Comparison of ENCODE assay signal across 8 cellular contexts in the genomic region with DNA sequence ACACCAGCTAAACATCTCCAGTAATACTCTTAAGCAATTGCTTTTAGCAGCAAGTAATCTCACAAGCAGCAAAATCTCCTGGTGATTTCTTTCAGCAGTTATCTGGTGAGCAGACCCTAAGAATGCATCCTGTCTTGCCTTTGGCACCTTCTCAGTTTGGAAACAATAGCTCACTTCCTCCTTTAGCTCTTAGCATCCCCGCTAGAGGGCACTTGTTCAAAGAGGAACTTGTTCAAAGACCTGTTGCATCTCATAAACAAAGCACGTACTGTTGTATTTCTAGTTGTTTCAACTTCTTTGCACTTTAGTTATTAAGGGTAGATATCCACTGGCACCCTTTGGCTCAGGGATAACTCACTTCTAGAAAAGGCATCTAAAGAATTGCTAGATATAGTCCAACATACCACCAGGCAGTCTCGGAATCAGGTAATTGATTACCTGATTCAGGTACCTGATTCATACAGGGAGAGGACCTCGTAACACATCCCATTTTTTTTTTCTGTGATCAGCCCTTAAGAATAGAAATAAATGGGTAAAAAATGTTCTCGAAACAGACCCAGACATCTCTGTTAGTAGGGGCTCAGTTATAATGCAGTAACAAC.
DNase-seq lines count a peak whose midpoint lies in the region; ATAC-seq and TF ChIP-seq lines count a peak whose summit lies in the region.

No MANE protein-coding gene starts in this region.

- POLR2A ChIA-PET in SK-N-SH (lab: Yijun Ruan, JAX) = no interaction called here

- H3K4me3 ChIP-seq in SK-N-SH (ENCODE audit: low read depth in 2 of 2, low read length in 1 of 2) = no peak overlapping the region; a peak in 1 of 4 replicates

- no peak overlapping the region for H3K27ac ChIP-seq in SK-N-SH (ENCODE audit: low read depth in 2 of 2, low read length in 1 of 2)

- no peaks in the 10 kb centered on the region for H3K4me1 Mint-ChIP-seq in memory B cell

- ATAC-seq in GM21717 (IDR thresholded peaks at IDR 0.05; ENCODE audit: unreplicated experiment) = peak; percentile 89
- peak; percentile 60 for ATAC-seq in memory B cell (ENCODE audit: low read depth)

- H3F3A ChIP-seq in SK-N-SH (replicated peaks; ENCODE audit: insufficient read depth) = no peaks in the 10 kb centered on the region

- CTCF ChIA-PET in SK-N-SH (lab: Yijun Ruan, JAX) = interaction anchor here (0.6 to 2.6 kb wide), 24 partner anchors 8 to 894 kb away, joined by 3 to 22 read pairs (median 4); no protein-coding TSS in a partner anchor

- H3K27ac Mint-ChIP-seq in memory B cell = no peak overlapping the region

- peak; percentile 16 for DNase-seq in activated gamma-delta T cell treated with Interleukin-2 at 50 U/mL for 16 hours
- no peak for DNase-seq in activated gamma-delta T cell (lab: John Stamatoyannopoulos, UW)
- DNase-seq in HT1080 (ENCODE audit: low read depth) = peak; percentile 64
- peak; percentile 10 for DNase-seq in SK-N-SH
- peak; percentile 58 to 77 for DNase-seq in dermis microvascular lymphatic vessel endothelial cell (ENCODE audit: low read depth in 2 of 2)
- DNase-seq in memory B cell (ENCODE audit: low spot score in 2 of 2) = peak; percentile 15 to 19
- DNase-seq in NCI-H2227 (lab: John Stamatoyannopoulos, UW; ENCODE audit: unreplicated experiment) = no peak

- no peaks in the 10 kb centered on the region for H3K79me2 ChIP-seq in SK-N-SH (ENCODE audit: insufficient read depth)

- H3K9me3 Mint-ChIP-seq in memory B cell = peaks cover 8% of the 10 kb centered on the region

- peak; percentile 64 for TF ChIP-seq RAD21 in SK-N-SH (IDR thresholded peaks at IDR 0.05; ENCODE audit: low read length)

- no peak overlapping the region for H3K9ac ChIP-seq in SK-N-SH

- no peak overlapping the region for H3K4me2 ChIP-seq in SK-N-SH

- H3K36me3 Mint-ChIP-seq in memory B cell = no peaks in the 10 kb centered on the region

- H3K9me2 ChIP-seq in SK-N-SH = no peaks in the 10 kb centered on the region; the same call in 1 of the 2 replicates

- no peak overlapping the region for H2AFZ ChIP-seq in SK-N-SH (ENCODE audit: low read depth)

- WGBS in SK-N-SH (ENCODE audit: low lambda C conversion rate) = 4% methylated on average over 5 of the region's 5 CpGs

- H3K4me1 ChIP-seq in SK-N-SH (ENCODE audit: control insufficient read depth in 1 of 2, insufficient read depth in 2 of 2, low read depth in 1 of 2, low read length in 1 of 2) = no peaks in the 10 kb centered on the region

- H3K27me3 Mint-ChIP-seq in memory B cell = peaks cover 3% of the 10 kb centered on the region

- no peaks in the 10 kb centered on the region for H4K20me1 ChIP-seq in SK-N-SH (ENCODE audit: insufficient read depth)

- TF ChIP-seq EP300 in SK-N-SH (IDR thresholded peaks at IDR 0.05; ENCODE audit: borderline replicate concordance in 1 of 2, low read depth in 1 of 2, low read length in 1 of 2) = no peak

- H3K36me3 ChIP-seq in SK-N-SH (replicated peaks in 1 of 2; ENCODE audit: control insufficient read depth in 1 of 2, insufficient read depth in 2 of 2, low read length in 1 of 2) = no peaks in the 10 kb centered on the region

- peaks cover 14% of the 10 kb centered on the region; the same call in 1 of the 2 replicates for H3K27me3 ChIP-seq in SK-N-SH (ENCODE audit: insufficient read depth)

- no peaks in the 10 kb centered on the region for H3K9me3 ChIP-seq in SK-N-SH

- no peak overlapping the region for H3K4me3 Mint-ChIP-seq in memory B cell

- TF ChIP-seq CTCF in SK-N-SH (IDR thresholded peaks at IDR 0.05) = peak; percentile 79

TF ChIP-seq in SK-N-SH, 30 proteins besides CTCF, POLR2A, EP300 and RAD21:
- TF ChIP-seq SMC3 (IDR thresholded peaks at IDR 0.05; ENCODE audit: low read depth, low read length) (peak; percentile 63), RCOR1 (IDR thresholded peaks at IDR 0.05; ENCODE audit: low read length) (peak; percentile 34; the same call in 1 of the 2 replicates), NRF1 (IDR thresholded peaks at IDR 0.05; ENCODE audit: low read depth, low read length) (no peak)
TF ChIP-seq in SK-N-SH: peak in this region for 2.

Comparison
In these comparisons a context has a peak if more than half of its experiments do, and no peak if none do; other contexts are left out.
1. DNase-seq: peak in activated gamma-delta T cell treated with Interleukin-2 at 50 U/mL for 16 hours (single experiment), HT1080 (single experiment), SK-N-SH (single experiment), dermis microvascular lymphatic vessel endothelial cell (2 of 2) and memory B cell (2 of 2); none in activated gamma-delta T cell (single experiment) and NCI-H2227 (single experiment).